Comparison of ENCODE assay signal across 8 cellular contexts in the genomic region with DNA sequence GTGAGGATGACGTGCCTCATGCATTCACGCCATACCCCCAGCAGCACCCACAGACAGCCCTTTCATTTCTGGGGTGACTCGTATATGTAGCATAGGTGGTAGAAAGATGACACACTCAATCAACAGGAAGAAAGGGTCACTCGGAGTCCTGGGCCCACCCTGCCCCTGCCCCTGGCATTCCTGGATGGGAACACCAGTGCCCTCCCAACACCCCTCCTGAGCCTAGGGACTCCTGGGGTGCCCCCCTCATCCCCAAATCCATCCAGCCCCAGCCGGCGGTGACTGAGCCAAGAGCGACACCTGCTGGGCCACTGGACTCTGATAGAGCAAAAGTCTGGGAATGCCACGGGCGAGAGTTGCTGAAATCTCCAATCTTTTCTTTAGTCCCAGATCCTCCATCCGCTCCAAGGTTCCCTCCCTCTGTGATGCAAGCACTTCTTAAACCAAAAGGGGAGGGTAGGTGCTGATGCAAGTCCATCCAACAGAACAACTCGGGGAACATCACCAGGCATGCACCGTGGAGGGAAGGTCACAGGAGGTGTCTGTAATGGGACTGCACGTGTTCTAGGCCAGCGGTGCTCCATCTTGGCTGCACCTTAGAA. TPM values are rescaled to one million over a fixed set of nuclear protein-coding genes. Genes with fewer than 3 reads are reported as not detected.
A peak's percentile ranks its signal among the peaks of the same experiment; 100 is the strongest.
DNase-seq lines count a peak whose midpoint lies in the region; ATAC-seq and TF ChIP-seq lines count a peak whose summit lies in the region.

No MANE protein-coding gene starts in this region.

- ATAC-seq in GM21381 (IDR thresholded peaks at IDR 0.05; ENCODE audit: unreplicated experiment): no peak
- ATAC-seq in GM21367 (IDR thresholded peaks at IDR 0.05; ENCODE audit: unreplicated experiment): no peak
- no peak for ATAC-seq in GM19395 (IDR thresholded peaks at IDR 0.05; ENCODE audit: unreplicated experiment)

- no peaks in the 10 kb centered on the region for H3K36me3 ChIP-seq in esophagus muscularis mucosa

- peaks cover 0 to 6% (median 0%) of the 10 kb centered on the region in 4 donors for H3K4me1 ChIP-seq in esophagus muscularis mucosa

- no peak for DNase-seq in GM13977 (ENCODE audit: low spot score)
- DNase-seq in activated CD4-positive, alpha-beta T cell treated with anti-CD3 and anti-CD28 coated beads for 48 hours: peak; percentile 10
- no peak for DNase-seq in esophagus muscularis mucosa (ENCODE audit: extremely low spot score)
- DNase-seq in myocyte (ENCODE audit: low read depth): peak; percentile 33

- no peaks in the 10 kb centered on the region for H3K9me3 ChIP-seq in esophagus muscularis mucosa

- TF ChIP-seq POLR2A in esophagus muscularis mucosa (IDR thresholded peaks at IDR 0.05; ENCODE audit: low read depth): no peak

- no peak overlapping the region for H3K27ac ChIP-seq in 22Rv1
- H3K27ac ChIP-seq in esophagus muscularis mucosa (replicated peaks in 1 of 4): no peak overlapping the region

- 37% methylated on average over 12 of the region's 14 CpGs for WGBS in esophagus muscularis mucosa

- intact Hi-C loops in esophagus muscularis mucosa (cut with DNase I): loop anchor here (5.0 kb wide), 1 partner anchor 177 kb away; no protein-coding TSS in a partner anchor

- in situ Hi-C loops in GM13977 (cut with MboI; ENCODE audit: low pct_unique_long_range_greater_than_20kb, low sequenced_read_pairs, unreplicated experiment): loop anchor here (25.0 kb wide), 1 partner anchor 347 kb away; no protein-coding TSS in a partner anchor

- no peaks in the 10 kb centered on the region for H3K27me3 ChIP-seq in esophagus muscularis mucosa

- TF ChIP-seq CTCF in 22Rv1 (IDR thresholded peaks at IDR 0.05): peak; percentile 77
- TF ChIP-seq CTCF in GM13977 (IDR thresholded peaks at IDR 0.05; ENCODE audit: extremely low read depth, insufficient read depth, missing control alignments): peak; percentile 69
- TF ChIP-seq CTCF in esophagus muscularis mucosa (IDR thresholded peaks at IDR 0.05): peak; percentile 49 to 54 (median 49)

- TF ChIP-seq EP300 in esophagus muscularis mucosa (IDR thresholded peaks at IDR 0.05): no peak

- no peak overlapping the region for H3K4me3 ChIP-seq in esophagus muscularis mucosa

RNA-seq across cellular contexts. Expression of gene ACAN, which starts 31.1 kb away (rescaled TPM):
- total RNA-seq in esophagus muscularis mucosa (under 1 TPM in 3 of 4 donors, not detected in 1; under 0.01 to 0.11 (median 0.06) TPM), myocyte (0.05 and 0.08 TPM in 2 replicates)
- not detected for polyA plus RNA-seq in myocyte (2012)

Comparison
In these comparisons a context has a peak if more than half of its experiments do, and no peak if none do; other contexts are left out.
1. DNase-seq: peak in activated CD4-positive, alpha-beta T cell treated with anti-CD3 and anti-CD28 coated beads for 48 hours (single experiment) and myocyte (single experiment); none in GM13977 (single experiment) and esophagus muscularis mucosa (single experiment).
2. Peak in every context shown above with its lines, with median percentiles within 50 percentile points of each other: CTCF ChIP-seq.